Comparison of ENCODE assay signal across 27 cellular contexts in the genomic region with DNA sequence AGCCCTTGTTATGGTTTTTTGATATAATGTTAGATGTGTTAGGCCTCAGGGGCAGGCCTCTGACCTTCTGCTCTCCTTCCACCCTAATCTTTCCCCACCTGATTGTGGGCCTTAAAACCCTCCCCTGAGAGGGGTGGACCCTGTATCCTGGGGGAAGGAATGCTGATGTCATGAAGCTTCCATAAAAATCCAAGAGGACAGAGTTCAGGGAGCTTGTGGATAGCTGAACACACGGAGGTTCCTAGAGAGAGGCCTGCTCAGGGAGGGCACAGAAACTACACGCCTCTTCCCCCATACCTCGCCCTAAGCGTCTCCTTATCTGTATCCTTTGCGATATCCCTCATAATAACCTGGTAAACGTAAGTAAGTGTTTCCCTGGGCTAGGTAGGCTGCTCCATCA. TPM values are rescaled to one million over a fixed set of nuclear protein-coding genes. Genes with fewer than 3 reads are reported as not detected.
DNase-seq lines count a peak whose midpoint lies in the region; ATAC-seq and TF ChIP-seq lines count a peak whose summit lies in the region.
"Had no signal": no experiment of that assay in that cellular context is flagged by ENCODE, and none has a peak within 500 bp of the region (broad histone marks: within the 10 kb centered on the region; RNA-seq: fewer than 3 reads in every experiment).

No MANE protein-coding gene starts in this region.

- no peak overlapping the region for H4K8ac ChIP-seq in mesenchymal stem cell (ENCODE audit: low read length)

- no peaks in the 10 kb centered on the region for H3K9me3 Mint-ChIP-seq in activated naive CD4-positive, alpha-beta T cell treated with anti-CD3 and anti-CD28 coated beads, Interleukin-2, amount 10 ng/mL, durations not matched to agents 7 days and 5 days
- no peaks in the 10 kb centered on the region for H3K9me3 Mint-ChIP-seq in activated naive CD8-positive, alpha-beta T cell treated with anti-CD3 and anti-CD28 coated beads, Interleukin-2, amount 50 U/mL, for 24 hours
- H3K9me3 Mint-ChIP-seq: activated CD8-positive, alpha-beta T cell treated with anti-CD3 and anti-CD28 coated beads for 36 hours; naive thymus-derived CD4-positive, alpha-beta T cell had no signal

- peaks cover 34% of the 10 kb centered on the region for H3K79me1 ChIP-seq in mesenchymal stem cell (replicated peaks; ENCODE audit: low read length, poor library complexity, severe bottlenecking)

- peaks cover 38% of the 10 kb centered on the region for H3K4me1 Mint-ChIP-seq in activated naive CD4-positive, alpha-beta T cell treated with anti-CD3 and anti-CD28 coated beads, Interleukin-2, amount 10 ng/mL, durations not matched to agents 7 days and 5 days
- peaks cover 42% of the 10 kb centered on the region for H3K4me1 Mint-ChIP-seq in activated naive CD8-positive, alpha-beta T cell treated with anti-CD3 and anti-CD28 coated beads, Interleukin-2, amount 50 U/mL, for 24 hours

- H2AK5ac ChIP-seq in mesenchymal stem cell (ENCODE audit: low read length, severe bottlenecking), result peak overlapping the region; percentile 83

- H3K27ac ChIP-seq in colonic mucosa, result peak overlapping the region; percentile 31
- H3K27ac ChIP-seq in mesenchymal stem cell (ENCODE audit: low read length, poor library complexity, severe bottlenecking), result peak overlapping the region; percentile 75
- peak overlapping the region in 2 of 3 donors; percentile 1 to 13 for H3K27ac ChIP-seq in thyroid gland
- no peak overlapping the region for H3K27ac ChIP-seq in brain microvascular endothelial cell
- H3K27ac ChIP-seq: 22Rv1, parathyroid adenoma, suprapubic skin had no signal

- no peak for DNase-seq in activated naive CD4-positive, alpha-beta T cell treated with anti-CD3 and anti-CD28 coated beads, Interleukin-2, amount 10 ng/mL, durations not matched to agents 7 days and 5 days
- DNase-seq in activated naive CD4-positive, alpha-beta T cell treated with anti-CD3 and anti-CD28 coated beads, Interleukin-2, amount 50 U/mL, for 16 hours, result no peak
- DNase-seq in colonic mucosa (peak; percentile 24), mesenchymal stem cell (no peak), thyroid gland (no peak), brain microvascular endothelial cell (no peak)
- no peak for DNase-seq in activated naive CD8-positive, alpha-beta T cell treated with anti-CD3 and anti-CD28 coated beads, Interleukin-2, amount 50 U/mL, for 24 hours
- DNase-seq: activated CD8-positive, alpha-beta T cell treated with anti-CD3 and anti-CD28 coated beads for 36 hours; activated T-cell treated with anti-CD3 and anti-CD28 coated beads for 4 hours; amygdala; caudate nucleus; dermis blood vessel endothelial cell; DMS79 treated with DMSO at 0.1 percent for 48 hours; foreskin fibroblast; hypothalamus; Karpas-422; naive thymus-derived CD4-positive, alpha-beta T cell; NCI-H1694 treated with DMSO at 0.1 percent for 48 hours; NCI-H774; SHP77; SW 1271 had no signal

- no peak for ATAC-seq in activated naive CD8-positive, alpha-beta T cell treated with anti-CD3 and anti-CD28 coated beads, Interleukin-2, amount 50 U/mL, for 24 hours
- no peak for ATAC-seq in HG02759 (IDR thresholded peaks at IDR 0.05; ENCODE audit: unreplicated experiment)
- ATAC-seq: activated CD4-positive, CD25-positive, alpha-beta regulatory T cell treated with anti-CD3 and anti-CD28 coated beads, Interleukin-2, amount 50 U/mL, for 24 hours; activated CD8-positive, alpha-beta T cell treated with anti-CD3 and anti-CD28 coated beads for 36 hours; GM12878; naive thymus-derived CD4-positive, alpha-beta T cell had no signal

- CTCF ChIA-PET in activated naive CD4-positive, alpha-beta T cell treated with anti-CD3 and anti-CD28 coated beads, Interleukin-2, amount 10 ng/mL, durations not matched to agents 7 days and 5 days (lab: Charles Lee), result interaction anchor here (1.1 kb wide), 1 partner anchor 94 kb away, joined by 3 read pairs; no protein-coding TSS in a partner anchor

- TF ChIP-seq CTCF in colonic mucosa (IDR thresholded peaks at IDR 0.05) (no peak), thyroid gland (IDR thresholded peaks at IDR 0.05) (no peak), brain microvascular endothelial cell (IDR thresholded peaks at IDR 0.05; ENCODE audit: low read depth, low read length, missing control alignments) (no peak)

- in situ Hi-C loops in brain microvascular endothelial cell (cut with HindIII; ENCODE audit: low pct_ligation_motif_present, low sequenced_read_pairs), result no loop called here

- no peak overlapping the region for H2BK120ac ChIP-seq in mesenchymal stem cell (ENCODE audit: low read depth, low read length)

- H2BK5ac ChIP-seq in mesenchymal stem cell (ENCODE audit: low read depth, low read length, poor library complexity, severe bottlenecking), result no peak overlapping the region

- no peaks in the 10 kb centered on the region for H3K27me3 Mint-ChIP-seq in activated naive CD4-positive, alpha-beta T cell treated with anti-CD3 and anti-CD28 coated beads, Interleukin-2, amount 10 ng/mL, durations not matched to agents 7 days and 5 days
- no peaks in the 10 kb centered on the region for H3K27me3 Mint-ChIP-seq in activated naive CD8-positive, alpha-beta T cell treated with anti-CD3 and anti-CD28 coated beads, Interleukin-2, amount 50 U/mL, for 24 hours
- H3K27me3 Mint-ChIP-seq: activated CD8-positive, alpha-beta T cell treated with anti-CD3 and anti-CD28 coated beads for 36 hours; naive thymus-derived CD4-positive, alpha-beta T cell had no signal

- H3K9me3 ChIP-seq in colonic mucosa (no peaks in the 10 kb centered on the region), mesenchymal stem cell (ENCODE audit: control insufficient read depth, low read length) (no peaks in the 10 kb centered on the region), thyroid gland (no peaks in the 10 kb centered on the region)
- H3K9me3 ChIP-seq: suprapubic skin had no signal

- H3K4me3 ChIP-seq in colonic mucosa, result no peak overlapping the region
- H3K4me3 ChIP-seq in mesenchymal stem cell (ENCODE audit: insufficient read depth in 1 of 2, low read depth in 1 of 2, low read length in 2 of 2), result no peak overlapping the region
- no peak overlapping the region for H3K4me3 ChIP-seq in thyroid gland (replicated peaks in 1 of 3)
- no peak overlapping the region for H3K4me3 ChIP-seq in brain microvascular endothelial cell (ENCODE audit: low read depth, low read length)
- H3K4me3 ChIP-seq: GM12878, suprapubic skin had no signal

- H3K27ac Mint-ChIP-seq in activated naive CD4-positive, alpha-beta T cell treated with anti-CD3 and anti-CD28 coated beads, Interleukin-2, amount 10 ng/mL, durations not matched to agents 7 days and 5 days, result peak overlapping the region; percentile 58
- no peak overlapping the region for H3K27ac Mint-ChIP-seq in activated naive CD8-positive, alpha-beta T cell treated with anti-CD3 and anti-CD28 coated beads, Interleukin-2, amount 50 U/mL, for 24 hours
- H3K27ac Mint-ChIP-seq: activated CD8-positive, alpha-beta T cell treated with anti-CD3 and anti-CD28 coated beads for 36 hours had no signal

- TF ChIP-seq POLR2A in thyroid gland (IDR thresholded peaks at IDR 0.05), result no peak

- 99% methylated on average over 5 of the region's 6 CpGs for WGBS in mesenchymal stem cell
- 93 to 95% methylated on average over 6 of the region's 6 CpGs for WGBS in thyroid gland, 2 donors

- H3K18ac ChIP-seq in mesenchymal stem cell (ENCODE audit: low read depth in 1 of 2, low read length in 2 of 2), result no peak overlapping the region

- intact Hi-C loops in colonic mucosa (cut with DNase I), result no loop called here
- intact Hi-C loops in thyroid gland (cut with DNase I), result no loop called here

- H3K23ac ChIP-seq in mesenchymal stem cell (ENCODE audit: low read length in 2 of 2), result no peak overlapping the region

- no peak overlapping the region for H2AFZ ChIP-seq in mesenchymal stem cell (ENCODE audit: low read depth, low read length)
- H2AFZ ChIP-seq: parathyroid adenoma had no signal

- H3K4me3 Mint-ChIP-seq in activated naive CD4-positive, alpha-beta T cell treated with anti-CD3 and anti-CD28 coated beads, Interleukin-2, amount 10 ng/mL, durations not matched to agents 7 days and 5 days, result no peak overlapping the region
- no peak overlapping the region for H3K4me3 Mint-ChIP-seq in activated naive CD8-positive, alpha-beta T cell treated with anti-CD3 and anti-CD28 coated beads, Interleukin-2, amount 50 U/mL, for 24 hours
- H3K4me3 Mint-ChIP-seq: activated CD8-positive, alpha-beta T cell treated with anti-CD3 and anti-CD28 coated beads for 36 hours had no signal

- H3K27me3 ChIP-seq in colonic mucosa, result no peaks in the 10 kb centered on the region
- no peaks in the 10 kb centered on the region for H3K27me3 ChIP-seq in mesenchymal stem cell (ENCODE audit: control insufficient read depth in 1 of 2, insufficient read depth in 1 of 2, low read length in 2 of 2)
- H3K27me3 ChIP-seq in thyroid gland, result no peaks in the 10 kb centered on the region
- H3K27me3 ChIP-seq in brain microvascular endothelial cell (replicated peaks), result no peaks in the 10 kb centered on the region
- H3K27me3 ChIP-seq: suprapubic skin had no signal

- H3K36me3 Mint-ChIP-seq in activated naive CD4-positive, alpha-beta T cell treated with anti-CD3 and anti-CD28 coated beads, Interleukin-2, amount 10 ng/mL, durations not matched to agents 7 days and 5 days, result peaks cover 27% of the 10 kb centered on the region
- peaks cover 36% of the 10 kb centered on the region for H3K36me3 Mint-ChIP-seq in activated naive CD8-positive, alpha-beta T cell treated with anti-CD3 and anti-CD28 coated beads, Interleukin-2, amount 50 U/mL, for 24 hours (ENCODE audit: low read depth)

- H3K36me3 ChIP-seq in colonic mucosa (no peaks in the 10 kb centered on the region), mesenchymal stem cell (ENCODE audit: control insufficient read depth in 1 of 2, insufficient read depth in 2 of 2, low read depth in 1 of 2, low read length in 2 of 2) (peaks cover 31 to 50% of the 10 kb centered on the region in 2 experiments), thyroid gland (peaks cover 28 to 35% of the 10 kb centered on the region in 2 donors), brain microvascular endothelial cell (replicated peaks) (peaks cover 28% of the 10 kb centered on the region)

- H3K4me1 ChIP-seq in colonic mucosa (peaks cover 17% of the 10 kb centered on the region), mesenchymal stem cell (ENCODE audit: control insufficient read depth, insufficient read depth, low read depth, low read length) (peaks cover 26% of the 10 kb centered on the region), thyroid gland (peaks cover 18 to 37% of the 10 kb centered on the region in 2 donors)

- H3K4ac ChIP-seq in mesenchymal stem cell (ENCODE audit: low read depth in 1 of 2, low read length in 2 of 2), result no peak overlapping the region

- H3K9ac ChIP-seq in colonic mucosa (ENCODE audit: low read depth in 2 of 2, low read length in 2 of 2) (peak overlapping the region in 1 of 2 donors; percentile 6), mesenchymal stem cell (ENCODE audit: low read length) (peak overlapping the region; percentile 31)
- H3K9ac ChIP-seq: parathyroid adenoma had no signal

- H2BK15ac ChIP-seq in mesenchymal stem cell (ENCODE audit: low read depth, poor library complexity, severe bottlenecking), result no peak overlapping the region

- H2BK12ac ChIP-seq in mesenchymal stem cell (ENCODE audit: low read length in 2 of 2), result no peak overlapping the region

- H4K91ac ChIP-seq in mesenchymal stem cell (ENCODE audit: low read length), result no peak overlapping the region

- no peak overlapping the region for H3K4me2 ChIP-seq in mesenchymal stem cell (ENCODE audit: low read length, poor library complexity, severe bottlenecking)

- no peak overlapping the region for H3K14ac ChIP-seq in mesenchymal stem cell (ENCODE audit: low read length in 2 of 2)

RNA-seq across cellular contexts. Expression of a gene that starts 4.3 kb away (rescaled TPM):
- total RNA-seq in colonic mucosa (100 to 1,000 TPM; 102 to 110 TPM), thyroid gland (100 to 1,000 TPM in 2 of 4 donors, 10 to 100 TPM in 2; 80.0 to 131 (median 111) TPM)
- polyA plus RNA-seq in mesenchymal stem cell (2013, experiment 1 of 2), result 32.9 TPM
- polyA plus RNA-seq in mesenchymal stem cell (2013, experiment 2 of 2), result 32.5 TPM

RNA-seq across cellular contexts. Expression of a gene that starts 34.7 kb away (rescaled TPM):
- total RNA-seq in colonic mucosa (10 to 100 TPM; 13.0 to 31.5 TPM), thyroid gland (10 to 100 TPM; 17.7 to 39.1 (median 30.6) TPM)
- 13.4 TPM for polyA plus RNA-seq in mesenchymal stem cell (2013, experiment 1 of 2)
- 14.0 TPM for polyA plus RNA-seq in mesenchymal stem cell (2013, experiment 2 of 2)

RNA-seq across cellular contexts. Expression of a gene that starts 50.0 kb away (rescaled TPM):
- 10 to 100 TPM; 72.5 to 83.9 TPM for total RNA-seq in colonic mucosa
- 269 TPM for polyA plus RNA-seq in mesenchymal stem cell (2013, experiment 1 of 2)
- polyA plus RNA-seq in mesenchymal stem cell (2013, experiment 2 of 2), result 276 TPM
- 100 to 1,000 TPM in 1 of 4 donors, 10 to 100 TPM in 3; 64.4 to 107 (median 80.8) TPM for total RNA-seq in thyroid gland

RNA-seq across cellular contexts. Expression of a gene that starts 58.3 kb away (rescaled TPM):
- total RNA-seq in colonic mucosa (100 to 1,000 TPM; 110 to 128 TPM), thyroid gland (10 to 100 TPM; 74.6 to 98.0 (median 84.0) TPM)
- polyA plus RNA-seq in mesenchymal stem cell (2013, experiment 1 of 2), result 27.9 TPM
- 27.6 TPM for polyA plus RNA-seq in mesenchymal stem cell (2013, experiment 2 of 2)
